In the genomic region with DNA sequence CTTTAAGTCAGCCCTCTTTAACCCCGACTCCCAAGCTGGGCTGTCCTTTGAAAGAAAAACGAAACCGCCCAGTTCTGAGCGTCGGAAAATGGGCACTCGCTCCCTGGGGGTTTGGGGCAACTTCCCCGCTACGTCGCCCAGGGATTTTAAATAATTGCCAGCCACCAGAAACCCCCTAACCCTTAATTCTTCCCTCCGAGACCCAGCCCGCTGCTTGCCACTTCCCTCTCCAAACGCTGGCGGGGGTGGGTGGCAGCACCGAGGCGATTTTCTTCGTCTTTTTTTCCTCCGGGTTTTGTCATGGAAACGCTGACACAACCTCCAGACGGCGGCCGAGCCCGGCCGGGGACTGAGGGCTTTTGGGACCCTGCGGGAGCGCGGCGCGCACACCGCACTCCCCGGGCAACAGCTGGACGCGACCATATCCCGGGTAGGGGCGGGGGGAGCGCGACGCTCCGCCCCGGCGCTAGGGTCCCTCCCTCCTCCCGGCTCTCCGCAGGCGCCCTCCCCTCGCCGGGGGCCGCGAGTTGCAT, we compare ENCODE assay signal across 8 cellular contexts. TPM values are rescaled to one million over a fixed set of nuclear protein-coding genes. Genes with fewer than 3 reads are reported as not detected.
DNase-seq lines count a peak whose midpoint lies in the region; ATAC-seq, FAIRE-seq and TF ChIP-seq lines count a peak whose summit lies in the region.

A gene (plus strand): TSS at position 532 of the 533 bp plus-strand sequence.

- no peak for FAIRE-seq in D721Med (lab: Jason Lieb, UNC)
- no peak for FAIRE-seq in RCC 7860 (lab: Jason Lieb, UNC)

- TF ChIP-seq RAD21 in Ishikawa (IDR thresholded peaks at IDR 0.05; ENCODE audit: low read depth), result no peak

- DNase-seq in D721Med (ENCODE audit: insufficient read length, low spot score) (peak; percentile 89), RCC 7860 (ENCODE audit: low spot score) (peak; percentile 71), activated T-helper 1 cell treated with Interleukin-2 at 50 U/mL for 16 hours (ENCODE audit: low read depth) (peak; percentile 65), fibroblast of gingiva (ENCODE audit: low read depth) (peak; percentile 91), myocyte (ENCODE audit: low read depth) (peak; percentile 89)
- DNase-seq in stimulated activated CD8-positive, alpha-beta memory T cell treated with anti-CD3 and anti-CD28 coated beads, Interleukin-7, amount 100 ng/mL, for 48 hours (ENCODE audit: extremely low read depth in 1 of 2, low read depth in 1 of 2), result peak; percentile 61 to 65

- TF ChIP-seq EP300 in Ishikawa (IDR thresholded peaks at IDR 0.05; ENCODE audit: borderline replicate concordance), result no peak

- no peak for TF ChIP-seq CTCF in D721Med (IDR thresholded peaks at IDR 0.05; ENCODE audit: insufficient read depth, missing control alignments)

- peak; percentile 45 for ATAC-seq in GM21526 (IDR thresholded peaks at IDR 0.05; ENCODE audit: low FRiP score, unreplicated experiment)

TF ChIP-seq in Ishikawa, 13 proteins besides CTCF, POLR2A, EP300 and RAD21:
- TF ChIP-seq EGR1 (IDR thresholded peaks at IDR 0.05) (0 out of 2 replicates have a peak, but pooled peaks have one; percentile 21), FOXM1 (IDR thresholded peaks at IDR 0.05; ENCODE audit: borderline replicate concordance, low read depth) (no peak), NFIC (IDR thresholded peaks at IDR 0.05) (no peak), YY1 (IDR thresholded peaks at IDR 0.05; ENCODE audit: low read depth) (no peak), TCF12 (IDR thresholded peaks at IDR 0.05; ENCODE audit: low read depth) (no peak), CREB1 (IDR thresholded peaks at IDR 0.05; ENCODE audit: low read depth) (no peak), ZBTB7A (IDR thresholded peaks at IDR 0.05; ENCODE audit: low read depth) (peak; percentile 59; the same call in 1 of the 2 replicates), TEAD4 (IDR thresholded peaks at IDR 0.05) (no peak), TAF1 (IDR thresholded peaks at IDR 0.05; ENCODE audit: low read depth) (no peak), CEBPB (IDR thresholded peaks at IDR 0.05) (no peak)
- TF ChIP-seq, protein P1, sequence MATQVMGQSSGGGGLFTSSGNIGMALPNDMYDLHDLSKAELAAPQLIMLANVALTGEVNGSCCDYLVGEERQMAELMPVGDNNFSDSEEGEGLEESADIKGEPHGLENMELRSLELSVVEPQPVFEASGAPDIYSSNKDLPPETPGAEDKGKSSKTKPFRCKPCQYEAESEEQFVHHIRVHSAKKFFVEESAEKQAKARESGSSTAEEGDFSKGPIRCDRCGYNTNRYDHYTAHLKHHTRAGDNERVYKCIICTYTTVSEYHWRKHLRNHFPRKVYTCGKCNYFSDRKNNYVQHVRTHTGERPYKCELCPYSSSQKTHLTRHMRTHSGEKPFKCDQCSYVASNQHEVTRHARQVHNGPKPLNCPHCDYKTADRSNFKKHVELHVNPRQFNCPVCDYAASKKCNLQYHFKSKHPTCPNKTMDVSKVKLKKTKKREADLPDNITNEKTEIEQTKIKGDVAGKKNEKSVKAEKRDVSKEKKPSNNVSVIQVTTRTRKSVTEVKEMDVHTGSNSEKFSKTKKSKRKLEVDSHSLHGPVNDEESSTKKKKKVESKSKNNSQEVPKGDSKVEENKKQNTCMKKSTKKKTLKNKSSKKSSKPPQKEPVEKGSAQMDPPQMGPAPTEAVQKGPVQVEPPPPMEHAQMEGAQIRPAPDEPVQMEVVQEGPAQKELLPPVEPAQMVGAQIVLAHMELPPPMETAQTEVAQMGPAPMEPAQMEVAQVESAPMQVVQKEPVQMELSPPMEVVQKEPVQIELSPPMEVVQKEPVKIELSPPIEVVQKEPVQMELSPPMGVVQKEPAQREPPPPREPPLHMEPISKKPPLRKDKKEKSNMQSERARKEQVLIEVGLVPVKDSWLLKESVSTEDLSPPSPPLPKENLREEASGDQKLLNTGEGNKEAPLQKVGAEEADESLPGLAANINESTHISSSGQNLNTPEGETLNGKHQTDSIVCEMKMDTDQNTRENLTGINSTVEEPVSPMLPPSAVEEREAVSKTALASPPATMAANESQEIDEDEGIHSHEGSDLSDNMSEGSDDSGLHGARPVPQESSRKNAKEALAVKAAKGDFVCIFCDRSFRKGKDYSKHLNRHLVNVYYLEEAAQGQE (IDR thresholded peaks at IDR 0.05; ENCODE audit: low read depth), result no peak
- TF ChIP-seq, protein P2, sequence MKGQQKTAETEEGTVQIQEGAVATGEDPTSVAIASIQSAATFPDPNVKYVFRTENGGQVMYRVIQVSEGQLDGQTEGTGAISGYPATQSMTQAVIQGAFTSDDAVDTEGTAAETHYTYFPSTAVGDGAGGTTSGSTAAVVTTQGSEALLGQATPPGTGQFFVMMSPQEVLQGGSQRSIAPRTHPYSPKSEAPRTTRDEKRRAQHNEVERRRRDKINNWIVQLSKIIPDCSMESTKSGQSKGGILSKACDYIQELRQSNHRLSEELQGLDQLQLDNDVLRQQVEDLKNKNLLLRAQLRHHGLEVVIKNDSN (IDR thresholded peaks at IDR 0.05), result no peak
- TF ChIP-seq, protein P3, sequence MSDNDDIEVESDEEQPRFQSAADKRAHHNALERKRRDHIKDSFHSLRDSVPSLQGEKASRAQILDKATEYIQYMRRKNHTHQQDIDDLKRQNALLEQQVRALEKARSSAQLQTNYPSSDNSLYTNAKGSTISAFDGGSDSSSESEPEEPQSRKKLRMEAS (IDR thresholded peaks at IDR 0.05), result no peak

RNA-seq across cellular contexts. Expression of the gene that starts here (rescaled TPM):
- total RNA-seq in myocyte, result 2.7 and 2.9 TPM in 2 replicates
- polyA plus RNA-seq in myocyte (2012), result 3.9 TPM

Comparison
In these comparisons a context has a peak if more than half of its experiments do, and no peak if none do; other contexts are left out.
1. Peak in every context shown above with its lines: DNase-seq and ATAC-seq.